ENCODE assay signal across 21 cellular contexts in the genomic region with DNA sequence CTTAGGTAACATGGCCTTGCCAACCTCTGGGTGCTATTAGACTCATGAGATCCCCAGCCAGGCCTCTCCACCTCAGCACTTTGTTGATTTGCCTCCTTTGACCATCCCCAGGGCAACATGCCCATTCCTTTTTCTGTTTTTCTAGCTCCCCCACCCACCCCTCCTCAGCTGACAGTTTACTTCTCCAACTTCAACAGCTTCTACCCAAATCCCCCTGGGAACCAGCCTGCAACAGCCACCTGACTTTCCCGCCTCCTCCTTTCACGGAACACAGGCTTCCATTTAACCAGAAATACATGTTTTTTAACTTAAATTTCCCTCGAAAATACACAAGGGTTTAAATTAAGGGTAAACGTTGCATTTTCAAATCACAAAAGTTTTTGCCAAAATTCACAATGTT.
"Had no signal": no experiment of that assay in that cellular context is flagged by ENCODE, and none has a peak within 500 bp of the region (broad histone marks: within the 10 kb centered on the region; RNA-seq: fewer than 3 reads in every experiment).

No MANE protein-coding gene starts in this region.

- H3K27me3 ChIP-seq: esophagus muscularis mucosa, gastroesophageal sphincter, neutrophil had no signal

- H3K9me3 Mint-ChIP-seq: effector memory CD8-positive, alpha-beta T cell; memory B cell; natural killer cell treated with Interleukin-12 subunit alpha and Interleukin-12 subunit beta and Interleukin-15 and Interleukin-18, amount 100 ng/mL, for 72 hours had no signal

- H3K9me3 ChIP-seq: gastroesophageal sphincter, lower lobe of right lung, neutrophil, psoas muscle had no signal

- H3K36me3 ChIP-seq: esophagus muscularis mucosa, gastroesophageal sphincter, left ventricle myocardium inferior, lower lobe of right lung, neutrophil had no signal

- H3K4me3 ChIP-seq: esophagus muscularis mucosa, gastroesophageal sphincter, left ventricle myocardium inferior, lower lobe of right lung, psoas muscle, skin epidermis had no signal

- H3K4me1 ChIP-seq: gastroesophageal sphincter, left ventricle myocardium inferior, lower lobe of right lung, psoas muscle had no signal

- ATAC-seq: effector memory CD8-positive, alpha-beta T cell; gastroesophageal sphincter; left cardiac atrium; lower lobe of right lung; natural killer cell treated with Interleukin-12 subunit alpha and Interleukin-12 subunit beta and Interleukin-15 and Interleukin-18, amount 100 ng/mL, for 72 hours; psoas muscle; sciatic nerve had no signal

- H3K27ac ChIP-seq: epithelial cell of prostate, esophagus muscularis mucosa, gastroesophageal sphincter, left ventricle myocardium inferior, lower lobe of right lung, neutrophil, psoas muscle, skin epidermis had no signal

- H3K4me3 Mint-ChIP-seq: dendritic cell treated with granulocyte-macrophage colony-stimulating factor and Interleukin-4, amounts not matched to agents 40 ng/mL and 50 ng/mL, for 4 days; effector memory CD8-positive, alpha-beta T cell; memory B cell; mesothelial cell of epicardium; natural killer cell treated with Interleukin-12 subunit alpha and Interleukin-12 subunit beta and Interleukin-15 and Interleukin-18, amount 100 ng/mL, for 72 hours had no signal

- H3K27ac Mint-ChIP-seq: dendritic cell treated with granulocyte-macrophage colony-stimulating factor and Interleukin-4, amounts not matched to agents 40 ng/mL and 50 ng/mL, for 4 days; memory B cell; mesothelial cell of epicardium; natural killer cell treated with Interleukin-12 subunit alpha and Interleukin-12 subunit beta and Interleukin-15 and Interleukin-18, amount 100 ng/mL, for 72 hours had no signal

- DNase-seq: effector memory CD8-positive, alpha-beta T cell; kidney; left cardiac atrium; left ventricle myocardium inferior; lower lobe of right lung; psoas muscle; retina; stimulated activated CD4-positive, alpha-beta T cell treated with anti-CD3 and anti-CD28 coated beads, Interleukin-2, amount 100 ng/mL, for 24 hours; stimulated activated CD4-positive, alpha-beta T cell treated with anti-CD3 and anti-CD28 coated beads, Interleukin-4, amount 100 ng/mL, for 4 hours; stimulated activated naive CD4-positive, alpha-beta T cell treated with Interleukin-2 at 50 U/mL for 16 hours; trophoblast cell had no signal

- H3K36me3 Mint-ChIP-seq: natural killer cell treated with Interleukin-12 subunit alpha and Interleukin-12 subunit beta and Interleukin-15 and Interleukin-18, amount 100 ng/mL, for 72 hours had no signal

- H3K27me3 Mint-ChIP-seq: dendritic cell treated with granulocyte-macrophage colony-stimulating factor and Interleukin-4, amounts not matched to agents 40 ng/mL and 50 ng/mL, for 4 days; memory B cell had no signal
